ENCODE assay signal across 12 cellular contexts in genomic region chr5:83919071-83920041, GRCh38.
DNase-seq lines count a peak whose midpoint lies in the region; ATAC-seq and TF ChIP-seq lines count a peak whose summit lies in the region.
"Had no signal": no experiment of that assay in that cellular context is flagged by ENCODE, and none has a peak within 500 bp of the region (broad histone marks: within the 10 kb centered on the region; RNA-seq: fewer than 3 reads in every experiment).

No MANE protein-coding gene starts in this region.

- no peak overlapping the region for H3K4me3 Mint-ChIP-seq in stimulated activated effector memory CD8-positive, alpha-beta T cell treated with anti-CD3 and anti-CD28 coated beads, Interleukin-12 subunit alpha, Interleukin-12 subunit beta, amount 100 ng/mL, for 72 hours
- H3K4me3 Mint-ChIP-seq: IgD-negative memory B cell had no signal

- DNase-seq in KBM-7, result peak; percentile 67
- peak; percentile 65 for DNase-seq in astrocyte of the spinal cord (ENCODE audit: low read depth, low spot score)
- DNase-seq in pulmonary artery endothelial cell (ENCODE audit: low read depth, low spot score), result peak; percentile 24
- no peak for DNase-seq in caudate nucleus (lab: John Stamatoyannopoulos, UW)
- no peak for DNase-seq in stimulated activated effector memory CD8-positive, alpha-beta T cell treated with anti-CD3 and anti-CD28 coated beads, Interleukin-12 subunit alpha, Interleukin-12 subunit beta, amount 100 ng/mL, for 72 hours (ENCODE audit: low spot score in 2 of 2)
- no peak for DNase-seq in uterus
- DNase-seq: psoas muscle had no signal

- TF ChIP-seq CTCF in astrocyte of the spinal cord (IDR thresholded peaks at IDR 0.05; ENCODE audit: low read depth, low read length) (no peak), uterus (IDR thresholded peaks at IDR 0.05) (no peak)

- H3K4me3 ChIP-seq in astrocyte of the spinal cord (ENCODE audit: low read depth, low read length) (no peak overlapping the region), uterus (no peak overlapping the region)
- H3K4me3 ChIP-seq: psoas muscle, SJSA1, vagina had no signal

- H3K9me3 ChIP-seq in uterus, result no peaks in the 10 kb centered on the region
- H3K9me3 ChIP-seq: psoas muscle, SJSA1, vagina had no signal

- no peak for TF ChIP-seq POLR2A in uterus (IDR thresholded peaks at IDR 0.05)

- no peak overlapping the region for H3K27ac Mint-ChIP-seq in stimulated activated effector memory CD8-positive, alpha-beta T cell treated with anti-CD3 and anti-CD28 coated beads, Interleukin-12 subunit alpha, Interleukin-12 subunit beta, amount 100 ng/mL, for 72 hours
- H3K27ac Mint-ChIP-seq: IgD-negative memory B cell had no signal

- in situ Hi-C loops in KBM-7 (cut with MboI; ENCODE audit: low pct_unique_long_range_greater_than_20kb, low sequenced_read_pairs) (no loop called here), astrocyte of the spinal cord (cut with HindIII; ENCODE audit: low sequenced_read_pairs) (no loop called here)

- H3K27ac ChIP-seq in caudate nucleus (ENCODE audit: low read depth, low read length) (no peak overlapping the region), uterus (no peak overlapping the region)
- H3K27ac ChIP-seq: psoas muscle, SJSA1, vagina had no signal

- no peaks in the 10 kb centered on the region for H3K36me3 ChIP-seq in uterus
- H3K36me3 ChIP-seq: SJSA1, vagina had no signal

- peak; percentile 64 for ATAC-seq in GM21390 (IDR thresholded peaks at IDR 0.05; ENCODE audit: unreplicated experiment)
- no peak for ATAC-seq in stimulated activated effector memory CD8-positive, alpha-beta T cell treated with anti-CD3 and anti-CD28 coated beads, Interleukin-12 subunit alpha, Interleukin-12 subunit beta, amount 100 ng/mL, for 72 hours
- ATAC-seq: left lobe of liver, psoas muscle had no signal

- no peaks in the 10 kb centered on the region for H3K4me1 Mint-ChIP-seq in stimulated activated effector memory CD8-positive, alpha-beta T cell treated with anti-CD3 and anti-CD28 coated beads, Interleukin-12 subunit alpha, Interleukin-12 subunit beta, amount 100 ng/mL, for 72 hours
- H3K4me1 Mint-ChIP-seq: IgD-negative memory B cell had no signal

- intact Hi-C loops in uterus (cut with DNase I; ENCODE audit: low total_unique reads), result no loop called here

- no peaks in the 10 kb centered on the region for H3K4me1 ChIP-seq in uterus
- H3K4me1 ChIP-seq: psoas muscle, vagina had no signal

- no peaks in the 10 kb centered on the region for H3K36me3 Mint-ChIP-seq in stimulated activated effector memory CD8-positive, alpha-beta T cell treated with anti-CD3 and anti-CD28 coated beads, Interleukin-12 subunit alpha, Interleukin-12 subunit beta, amount 100 ng/mL, for 72 hours
- H3K36me3 Mint-ChIP-seq: IgD-negative memory B cell had no signal

- H3K27me3 ChIP-seq in uterus, result no peaks in the 10 kb centered on the region
- H3K27me3 ChIP-seq: SJSA1, vagina had no signal

- no peaks in the 10 kb centered on the region for H3K9me3 Mint-ChIP-seq in stimulated activated effector memory CD8-positive, alpha-beta T cell treated with anti-CD3 and anti-CD28 coated beads, Interleukin-12 subunit alpha, Interleukin-12 subunit beta, amount 100 ng/mL, for 72 hours

Comparison
In these comparisons a context has a peak if more than half of its experiments do, and no peak if none do; other contexts are left out.
1. DNase-seq: peak in KBM-7 (single experiment), astrocyte of the spinal cord (single experiment) and pulmonary artery endothelial cell (single experiment); none in caudate nucleus (0 of 61), stimulated activated effector memory CD8-positive, alpha-beta T cell treated with anti-CD3 and anti-CD28 coated beads, Interleukin-12 subunit alpha, Interleukin-12 subunit beta, amount 100 ng/mL, for 72 hours (0 of 2) and uterus (0 of 2).